Comparison of ENCODE assay signal across 21 cellular contexts in genomic region chr19:6204212-6204611, GRCh38.
DNase-seq lines count a peak whose midpoint lies in the region; TF ChIP-seq lines count a peak whose summit lies in the region.
"Had no signal": no experiment of that assay in that cellular context is flagged by ENCODE, and none has a peak within 500 bp of the region (broad histone marks: within the 10 kb centered on the region; RNA-seq: fewer than 3 reads in every experiment).

No MANE protein-coding gene starts in this region.

- H3K27ac Mint-ChIP-seq in nephron: peak overlapping the region; percentile 0 to 40 (median 25)
- H3K27ac Mint-ChIP-seq: activated naive CD8-positive, alpha-beta T cell treated with anti-CD3 and anti-CD28 coated beads for 36 hours; activated T-helper 1 cell treated with anti-CD3 and anti-CD28 coated beads, Interleukin-12 subunit alpha, Interleukin-12 subunit beta, Interleukin-2, Interleukin-4 antibody, amounts not matched to agents 30 ng/mL and 10 ng/mL and 1 ng/mL, durations not matched to agents 14 hours and 24 hours and 36 hours; CD4-positive, alpha-beta memory T cell; dendritic cell treated with granulocyte-macrophage colony-stimulating factor and Interleukin-4, amounts not matched to agents 40 ng/mL and 50 ng/mL, for 4 days had no signal

- H3K4me1 Mint-ChIP-seq in nephron: peaks cover 13% of the 10 kb centered on the region

- H3K4me1 ChIP-seq in ACC112 (ENCODE audit: control insufficient read depth, insufficient read depth, low read length, unreplicated experiment) (no peaks in the 10 kb centered on the region), breast epithelium (peaks cover 0 to 5% of the 10 kb centered on the region in 2 donors)
- H3K4me1 ChIP-seq: SJCRH30 had no signal

- DNase-seq in HuH-7 (ENCODE audit: low spot score) (peak; percentile 11), breast epithelium (ENCODE audit: low spot score in 2 of 2) (peak; percentile 50 to 52), SKM-1 (lab: John Stamatoyannopoulos, UW; ENCODE audit: unreplicated experiment) (no peak), NCI-H82 (lab: John Stamatoyannopoulos, UW) (no peak), NCI-H1694 (lab: John Stamatoyannopoulos, UW) (no peak), islet precursor cell (no peak)
- DNase-seq: activated CD4-positive, alpha-beta T cell treated with anti-CD3 and anti-CD28 coated beads for 1 hour; activated naive CD8-positive, alpha-beta T cell treated with anti-CD3 and anti-CD28 coated beads for 36 hours; CD4-positive, alpha-beta memory T cell; left ventricle myocardium superior; NCI-H1048; NCI-H524 treated with DMSO at 0.1 percent for 48 hours; OCI-M1; SJCRH30; T-helper 9 cell had no signal

- H3K27ac ChIP-seq in ACC112 (ENCODE audit: low read depth, low read length) (peak overlapping the region; percentile 11; the same call in 1 of the 2 replicates), breast epithelium (peak overlapping the region; percentile 48 to 52)
- H3K27ac ChIP-seq: SJCRH30 had no signal

- no peak overlapping the region for H2AFZ ChIP-seq in ACC112 (ENCODE audit: low read length, unreplicated experiment)

- no peak for TF ChIP-seq CTCF in breast epithelium (IDR thresholded peaks at IDR 0.05)
- TF ChIP-seq CTCF in nephron (IDR thresholded peaks at IDR 0.05; ENCODE audit: unreplicated experiment in 3 of 3): no peak

- no peaks in the 10 kb centered on the region for H3K27me3 ChIP-seq in ACC112 (ENCODE audit: insufficient read depth, low read length)
- no peaks in the 10 kb centered on the region for H3K27me3 ChIP-seq in breast epithelium

- H3K36me3 ChIP-seq in ACC112 (ENCODE audit: insufficient read depth, low read length) (no peaks in the 10 kb centered on the region), breast epithelium (no peaks in the 10 kb centered on the region)
- H3K36me3 ChIP-seq: HAP-1, SJCRH30 had no signal

- TF ChIP-seq POLR2A in breast epithelium (IDR thresholded peaks at IDR 0.05): no peak

- peaks cover 3% of the 10 kb centered on the region for H3K27me3 Mint-ChIP-seq in nephron (ENCODE audit: low read depth)
- H3K27me3 Mint-ChIP-seq: activated naive CD8-positive, alpha-beta T cell treated with anti-CD3 and anti-CD28 coated beads for 36 hours had no signal

- H3K9me3 Mint-ChIP-seq in nephron: peaks cover 2% of the 10 kb centered on the region
- H3K9me3 Mint-ChIP-seq: activated naive CD8-positive, alpha-beta T cell treated with anti-CD3 and anti-CD28 coated beads for 36 hours; activated T-helper 1 cell treated with anti-CD3 and anti-CD28 coated beads, Interleukin-12 subunit alpha, Interleukin-12 subunit beta, Interleukin-2, Interleukin-4 antibody, amounts not matched to agents 30 ng/mL and 10 ng/mL and 1 ng/mL, durations not matched to agents 14 hours and 24 hours and 36 hours; dendritic cell treated with granulocyte-macrophage colony-stimulating factor and Interleukin-4, amounts not matched to agents 40 ng/mL and 50 ng/mL, for 4 days had no signal

- H3K9me3 ChIP-seq in breast epithelium: no peaks in the 10 kb centered on the region
- H3K9me3 ChIP-seq: HAP-1, SJCRH30 had no signal

- H3K79me2 ChIP-seq in ACC112 (ENCODE audit: control insufficient read depth, insufficient read depth, low read length, unreplicated experiment): peaks cover under 1% of the 10 kb centered on the region

- H3K36me3 Mint-ChIP-seq in nephron (ENCODE audit: low read depth): peaks cover 3% of the 10 kb centered on the region

- no peak overlapping the region for H3K4me3 Mint-ChIP-seq in nephron
- H3K4me3 Mint-ChIP-seq: activated naive CD8-positive, alpha-beta T cell treated with anti-CD3 and anti-CD28 coated beads for 36 hours; activated T-helper 1 cell treated with anti-CD3 and anti-CD28 coated beads, Interleukin-12 subunit alpha, Interleukin-12 subunit beta, Interleukin-2, Interleukin-4 antibody, amounts not matched to agents 30 ng/mL and 10 ng/mL and 1 ng/mL, durations not matched to agents 14 hours and 24 hours and 36 hours; brain; CD4-positive, alpha-beta memory T cell; dendritic cell treated with granulocyte-macrophage colony-stimulating factor and Interleukin-4, amounts not matched to agents 40 ng/mL and 50 ng/mL, for 4 days had no signal

- intact Hi-C loops in breast epithelium (cut with DNase I; ENCODE audit: low total_unique reads): no loop called here

- no peak overlapping the region for H3K4me3 ChIP-seq in ACC112 (ENCODE audit: low read depth, low read length)
- H3K4me3 ChIP-seq in breast epithelium: no peak overlapping the region
- H3K4me3 ChIP-seq: HAP-1, SJCRH30 had no signal

Comparison
In these comparisons a context has a peak if more than half of its experiments do, and no peak if none do; other contexts are left out.
1. DNase-seq: peak in HuH-7 (single experiment) and breast epithelium (2 of 2); none in SKM-1 (single experiment), NCI-H82 (single experiment), NCI-H1694 (single experiment) and islet precursor cell (single experiment).